ENCODE assay signal across 8 cellular contexts in the genomic region with DNA sequence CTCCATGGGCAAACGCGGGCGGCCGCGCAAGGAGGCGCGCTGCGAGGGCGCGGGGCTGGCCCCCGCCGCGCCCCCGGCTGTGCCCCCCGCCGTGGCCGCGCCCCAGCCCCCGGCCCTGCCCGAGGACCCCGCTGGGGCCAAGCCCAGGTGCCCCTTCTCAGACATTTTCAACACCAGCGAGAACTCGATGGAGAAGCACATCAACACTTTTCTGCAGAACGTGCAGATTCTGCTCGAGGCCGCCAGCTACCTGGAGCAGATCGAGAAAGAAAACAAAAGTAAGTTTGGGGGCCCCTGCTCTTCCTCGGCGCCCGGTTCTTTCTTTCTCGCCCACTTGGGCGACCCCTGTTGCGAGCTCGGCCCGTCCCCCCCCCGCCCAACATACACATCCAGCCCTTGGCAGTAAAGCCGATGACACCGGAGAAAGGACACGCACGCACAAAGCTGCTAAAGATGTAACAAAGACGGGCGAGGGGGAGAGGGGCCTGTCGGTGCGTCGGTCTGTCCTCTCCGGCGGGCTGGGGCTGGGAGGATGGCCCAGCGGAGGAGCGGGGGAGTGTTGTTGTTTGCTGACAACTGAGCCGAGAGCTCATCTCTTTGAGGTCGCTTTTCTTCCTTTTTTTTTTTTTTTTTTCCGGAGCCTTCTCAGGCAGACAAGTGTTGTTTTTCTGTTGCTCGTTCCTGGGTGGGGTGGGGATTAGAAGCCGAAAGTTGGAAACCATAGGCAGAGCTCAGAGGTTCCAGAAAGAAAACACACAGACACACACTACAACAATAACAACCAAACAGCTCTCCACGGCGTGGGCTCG. TPM values are rescaled to one million over a fixed set of nuclear protein-coding genes. Genes with fewer than 3 reads are reported as not detected.
DNase-seq lines count a peak whose midpoint lies in the region; ATAC-seq and TF ChIP-seq lines count a peak whose summit lies in the region.

No MANE protein-coding gene starts in this region.

- H3K27ac Mint-ChIP-seq in CD4-positive, alpha-beta memory T cell = peak overlapping the region; percentile 90 to 98 (median 96)

- H3K27me3 ChIP-seq in CD4-positive, alpha-beta memory T cell (ENCODE audit: insufficient read depth, low read length) = no peaks in the 10 kb centered on the region

- POLR2A ChIA-PET in CD4-positive, alpha-beta memory T cell (lab: Charles Lee; ENCODE audit: partially characterized antibody) = interaction anchor here (0.6 to 13.1 kb wide), 52 partner anchors 8 to 812 kb away, joined by 3 to 464 read pairs (median 4); a partner anchor contains a TSS

- no peak for TF ChIP-seq CTCF in HFF-Myc (IDR thresholded peaks at IDR 0.05; ENCODE audit: low read depth, low read length, missing control alignments)

- intact Hi-C loops in CD4-positive, alpha-beta memory T cell (cut with micrococcal nuclease) = loop anchor here (2.0 to 5.0 kb wide), 6 partner anchors 34 to 359 kb away; a partner anchor contains a TSS

- CTCF ChIA-PET in CD4-positive, alpha-beta memory T cell (lab: Charles Lee; ENCODE audit: partially characterized antibody) = interaction anchor here (0.7 to 10.6 kb wide), 21 partner anchors 9 to 302 kb away, joined by 3 to 203 read pairs (median 6); a partner anchor contains a TSS

- peak overlapping the region; percentile 55 for H3K27ac ChIP-seq in CD4-positive, alpha-beta memory T cell (ENCODE audit: low read depth, low read length)

- H3K36me3 ChIP-seq in CD4-positive, alpha-beta memory T cell (ENCODE audit: insufficient read depth, low read length) = no peaks in the 10 kb centered on the region

- peaks cover 0 to 6% (median 0%) of the 10 kb centered on the region in 8 donors for H3K9me3 Mint-ChIP-seq in CD4-positive, alpha-beta memory T cell

- peaks cover 31 to 60% (median 34%) of the 10 kb centered on the region in 4 donors for H3K4me1 Mint-ChIP-seq in CD4-positive, alpha-beta memory T cell

- peak; percentile 55 to 78 (median 63) for DNase-seq in CD4-positive, alpha-beta memory T cell
- no peak for DNase-seq in HFF-Myc (ENCODE audit: extremely low read depth, low read depth)
- peak; percentile 89 for DNase-seq in OCI-M1 (lab: John Stamatoyannopoulos, UW)
- peak; percentile 81 for DNase-seq in activated effector memory CD4-positive, alpha-beta T cell treated with anti-CD3 and anti-CD28 coated beads, Interleukin-2, amount 50 U/mL, for 16 hours
- DNase-seq in glomerular visceral epithelial cell (ENCODE audit: extremely low spot score) = peak; percentile 28
- DNase-seq in pons (ENCODE audit: low spot score) = peak; percentile 46

- H3K4me1 ChIP-seq in CD4-positive, alpha-beta memory T cell (ENCODE audit: insufficient read depth, low read length) = peaks cover 30% of the 10 kb centered on the region

- ATAC-seq in GM18861 (IDR thresholded peaks at IDR 0.05; ENCODE audit: unreplicated experiment) (no peak), GM21619 (IDR thresholded peaks at IDR 0.05; ENCODE audit: unreplicated experiment) (no peak)

- H3K4me3 Mint-ChIP-seq in CD4-positive, alpha-beta memory T cell = peak overlapping the region; percentile 90 to 100 (median 96)

- peak overlapping the region; percentile 65 for H3K4me3 ChIP-seq in CD4-positive, alpha-beta memory T cell (ENCODE audit: low read length in 2 of 2)
- H3K4me3 ChIP-seq in HFF-Myc (replicated peaks; ENCODE audit: low read depth, low read length) = peak overlapping the region; percentile 69

- peaks cover 0 to 28% of the 10 kb centered on the region in 2 donors for H3K36me3 Mint-ChIP-seq in CD4-positive, alpha-beta memory T cell

- H3K9me3 ChIP-seq in CD4-positive, alpha-beta memory T cell (ENCODE audit: control insufficient read depth in 1 of 2, low read length in 2 of 2) = no peaks in the 10 kb centered on the region

- no peaks in the 10 kb centered on the region for H3K27me3 Mint-ChIP-seq in CD4-positive, alpha-beta memory T cell

RNA-seq across cellular contexts. Expression of a gene that starts 0.6 kb away (rescaled TPM):
- total RNA-seq in CD4-positive, alpha-beta memory T cell = 10 to 100 TPM; 49.7 to 56.6 TPM
- polyA plus RNA-seq in CD4-positive, alpha-beta memory T cell = 10 to 100 TPM; 32.1 to 54.6 TPM
